Comparison of ENCODE assay signal across 25 cellular contexts in genomic region chr20:58148891-58149290, GRCh38.
"Had no signal": no experiment of that assay in that cellular context is flagged by ENCODE, and none has a peak within 500 bp of the region (broad histone marks: within the 10 kb centered on the region; RNA-seq: fewer than 3 reads in every experiment).

No MANE protein-coding gene starts in this region.

- H3K36me3 Mint-ChIP-seq: activated naive CD8-positive, alpha-beta T cell; immature natural killer cell had no signal

- H3K9me3 Mint-ChIP-seq: activated CD4-positive, alpha-beta memory T cell treated with anti-CD3 and anti-CD28 coated beads, Interleukin-2, amount 10 ng/mL, durations not matched to agents 7 days and 5 days; activated T-helper 1 cell treated with anti-CD3 and anti-CD28 coated beads, Interleukin-12 subunit alpha, Interleukin-12 subunit beta, Interleukin-2, Interleukin-4 antibody, amounts not matched to agents 30 ng/mL and 10 ng/mL and 1 ng/mL, durations not matched to agents 14 hours and 24 hours and 36 hours; immature natural killer cell; stimulated activated naive CD8-positive, alpha-beta T cell treated with anti-CD3 and anti-CD28 coated beads, Interleukin-15, Interleukin-2, amounts not matched to agents 100 ng/mL and 50 ng/mL, for 24 hours; T-helper 1 cell treated with Interleukin-12 subunit alpha and Interleukin-12 subunit beta and Interleukin-4 antibody, amounts not matched to agents 30 μg/mL and 1 μg/mL, for 36 hours had no signal

- H3K4me3 Mint-ChIP-seq: activated CD4-positive, alpha-beta memory T cell treated with anti-CD3 and anti-CD28 coated beads, Interleukin-2, amount 10 ng/mL, durations not matched to agents 7 days and 5 days; activated naive CD8-positive, alpha-beta T cell; activated T-helper 1 cell treated with anti-CD3 and anti-CD28 coated beads, Interleukin-12 subunit alpha, Interleukin-12 subunit beta, Interleukin-2, Interleukin-4 antibody, amounts not matched to agents 30 ng/mL and 10 ng/mL and 1 ng/mL, durations not matched to agents 14 hours and 24 hours and 36 hours; dendritic cell treated with granulocyte-macrophage colony-stimulating factor and Interleukin-4, amounts not matched to agents 40 ng/mL and 50 ng/mL, for 4 days; immature natural killer cell; nephron; stimulated activated naive CD8-positive, alpha-beta T cell treated with anti-CD3 and anti-CD28 coated beads, Interleukin-15, Interleukin-2, amounts not matched to agents 100 ng/mL and 50 ng/mL, for 24 hours; T-helper 1 cell treated with Interleukin-12 subunit alpha and Interleukin-12 subunit beta and Interleukin-4 antibody, amounts not matched to agents 30 μg/mL and 1 μg/mL, for 36 hours had no signal

- H3K4me3 ChIP-seq: hepatocyte, left lung, right lobe of liver, skin epidermis, transverse colon, uterus had no signal

- H3K4me1 ChIP-seq: foreskin keratinocyte, left lung, right lobe of liver, transverse colon, uterus had no signal

- H3K27me3 ChIP-seq: right lobe of liver, uterus had no signal

- H3K27ac ChIP-seq: foreskin keratinocyte, hepatocyte, left lung, right lobe of liver, skin epidermis, transverse colon, uterus had no signal

- ATAC-seq: foreskin keratinocyte, left lung, right lobe of liver had no signal

- H3K9me3 ChIP-seq: left lung, right lobe of liver, transverse colon, uterus had no signal

- DNase-seq: activated CD4-positive, alpha-beta memory T cell treated with anti-CD3 and anti-CD28 coated beads, Interleukin-2, amount 10 ng/mL, durations not matched to agents 7 days and 5 days; activated CD4-positive, alpha-beta T cell treated with anti-CD3 and anti-CD28 coated beads for 48 hours; activated naive CD4-positive, alpha-beta T cell; amniotic stem cell; caudate nucleus; effector CD8-positive, alpha-beta T cell; erythroblast; foreskin keratinocyte; immature natural killer cell; kidney glomerular epithelial cell; left lung; midbrain; occipital lobe; right lobe of liver; stimulated activated CD4-positive, alpha-beta T cell treated with anti-CD3 and anti-CD28 coated beads, Interleukin-1b, Interleukin-23, amount 100 ng/mL, for 48 hours; transverse colon; uterus had no signal

- H3K27ac Mint-ChIP-seq: activated CD4-positive, alpha-beta memory T cell treated with anti-CD3 and anti-CD28 coated beads, Interleukin-2, amount 10 ng/mL, durations not matched to agents 7 days and 5 days; activated naive CD8-positive, alpha-beta T cell; activated T-helper 1 cell treated with anti-CD3 and anti-CD28 coated beads, Interleukin-12 subunit alpha, Interleukin-12 subunit beta, Interleukin-2, Interleukin-4 antibody, amounts not matched to agents 30 ng/mL and 10 ng/mL and 1 ng/mL, durations not matched to agents 14 hours and 24 hours and 36 hours; dendritic cell treated with granulocyte-macrophage colony-stimulating factor and Interleukin-4, amounts not matched to agents 40 ng/mL and 50 ng/mL, for 4 days; immature natural killer cell; stimulated activated naive CD8-positive, alpha-beta T cell treated with anti-CD3 and anti-CD28 coated beads, Interleukin-15, Interleukin-2, amounts not matched to agents 100 ng/mL and 50 ng/mL, for 24 hours; T-helper 1 cell treated with Interleukin-12 subunit alpha and Interleukin-12 subunit beta and Interleukin-4 antibody, amounts not matched to agents 30 μg/mL and 1 μg/mL, for 36 hours had no signal

- H3K36me3 ChIP-seq: left lung, right lobe of liver, transverse colon, uterus had no signal

- H3K4me1 Mint-ChIP-seq: activated CD4-positive, alpha-beta memory T cell treated with anti-CD3 and anti-CD28 coated beads, Interleukin-2, amount 10 ng/mL, durations not matched to agents 7 days and 5 days; immature natural killer cell had no signal
